Comparison of ENCODE assay signal across 22 cellular contexts in genomic region chr11:121349790-121350189, GRCh38. TPM values are rescaled to one million over a fixed set of nuclear protein-coding genes. Genes with fewer than 3 reads are reported as not detected.
DNase-seq lines count a peak whose midpoint lies in the region; ATAC-seq and TF ChIP-seq lines count a peak whose summit lies in the region.
"Had no signal": no experiment of that assay in that cellular context is flagged by ENCODE, and none has a peak within 500 bp of the region (broad histone marks: within the 10 kb centered on the region; RNA-seq: fewer than 3 reads in every experiment).

No MANE protein-coding gene starts in this region.

- H3K9me3 ChIP-seq in DOHH2 (ENCODE audit: control insufficient read depth, insufficient read depth, low read length), result no peaks in the 10 kb centered on the region
- H3K9me3 ChIP-seq: BLaER1, Caco-2 had no signal

- no peaks in the 10 kb centered on the region for H3K27me3 ChIP-seq in DOHH2 (ENCODE audit: control insufficient read depth, low read length)
- H3K27me3 ChIP-seq: BLaER1 had no signal

- H4K20me1 ChIP-seq in DOHH2 (ENCODE audit: control insufficient read depth, insufficient read depth, low read depth, low read length), result no peaks in the 10 kb centered on the region
- H4K20me1 ChIP-seq: BLaER1 had no signal

- H3K36me3 ChIP-seq in DOHH2 (ENCODE audit: control insufficient read depth, low read length), result no peaks in the 10 kb centered on the region
- H3K36me3 ChIP-seq: BLaER1 had no signal

- H3K79me2 ChIP-seq in DOHH2 (ENCODE audit: control insufficient read depth, low read length), result no peaks in the 10 kb centered on the region

- no peak overlapping the region for H3K27ac ChIP-seq in DOHH2 (ENCODE audit: low read depth, low read length)
- peak overlapping the region; percentile 74 for H3K27ac ChIP-seq in substantia nigra (ENCODE audit: low read depth, low read length, poor library complexity, severe bottlenecking)
- H3K27ac ChIP-seq: 22Rv1, BLaER1, C4-2B had no signal

- peaks cover 37% of the 10 kb centered on the region for H3K4me1 ChIP-seq in DOHH2 (ENCODE audit: control insufficient read depth, low read length)
- H3K4me1 ChIP-seq: BLaER1 had no signal

- peak; percentile 44 to 47 for ATAC-seq in activated T-cell treated with anti-CD3 and anti-CD28 coated beads, Interleukin-2, amount 50 U/mL, for 72 hours (replicated peaks in 1 of 2)
- no peak for ATAC-seq in activated T-cell treated with anti-CD3 and anti-CD28 coated beads, Interleukin-2, amount 50 U/mL, for 4 hours
- ATAC-seq in activated T-helper 17 cell treated with anti-CD3 and anti-CD28 coated beads, Interleukin-2, amount 50 U/mL, for 72 hours (replicated peaks), result peak; percentile 59
- ATAC-seq in GM21515 (IDR thresholded peaks at IDR 0.05; ENCODE audit: unreplicated experiment) (no peak), HG03196 (IDR thresholded peaks at IDR 0.05; ENCODE audit: unreplicated experiment) (no peak)
- ATAC-seq: CD8-positive, alpha-beta T cell; GM12878; GM23338; HCT116 had no signal

- no peak overlapping the region; the same call in 1 of the 2 replicates for H3K4me3 ChIP-seq in DOHH2 (ENCODE audit: low read length)
- H3K4me3 ChIP-seq: BLaER1, GM12878, GM23338 had no signal

- DNase-seq in activated T-cell treated with anti-CD3 and anti-CD28 coated beads, Interleukin-2, amount 50 U/mL, for 72 hours, result no peak
- no peak for DNase-seq in activated T-cell treated with anti-CD3 and anti-CD28 coated beads, Interleukin-2, amount 50 U/mL, for 4 hours
- DNase-seq in substantia nigra (lab: John Stamatoyannopoulos, UW), result no peak
- DNase-seq: Caco-2; CD4-positive, CD25-positive, alpha-beta regulatory T cell; CD8-positive, alpha-beta T cell; DMS153; DND-41; EL; GDM1; H9 had no signal

- no peak for TF ChIP-seq CTCF in DOHH2 (IDR thresholded peaks at IDR 0.05; ENCODE audit: low read depth, low read length, poor library complexity, severe bottlenecking)

- peak overlapping the region; percentile 36; the same call in 1 of the 2 replicates for H3K4me2 ChIP-seq in DOHH2 (ENCODE audit: low read length)
- H3K4me2 ChIP-seq: BLaER1, GM23338 had no signal

- H3K27me3 Mint-ChIP-seq in activated T-cell treated with anti-CD3 and anti-CD28 coated beads, Interleukin-2, amount 50 U/mL, for 72 hours (ENCODE audit: low read depth), result no peaks in the 10 kb centered on the region
- H3K27me3 Mint-ChIP-seq in activated T-cell treated with anti-CD3 and anti-CD28 coated beads, Interleukin-2, amount 50 U/mL, for 4 hours (ENCODE audit: low read depth), result no peaks in the 10 kb centered on the region
- no peaks in the 10 kb centered on the region for H3K27me3 Mint-ChIP-seq in activated T-helper 17 cell treated with anti-CD3 and anti-CD28 coated beads, Interleukin-2, amount 50 U/mL, for 72 hours
- H3K27me3 Mint-ChIP-seq: B cell; CD4-positive, CD25-positive, alpha-beta regulatory T cell had no signal

- peaks cover 6% of the 10 kb centered on the region for H3K4me1 Mint-ChIP-seq in activated T-cell treated with anti-CD3 and anti-CD28 coated beads, Interleukin-2, amount 50 U/mL, for 72 hours (ENCODE audit: low read depth)
- H3K4me1 Mint-ChIP-seq in activated T-cell treated with anti-CD3 and anti-CD28 coated beads, Interleukin-2, amount 50 U/mL, for 4 hours (ENCODE audit: low read depth), result no peaks in the 10 kb centered on the region
- no peaks in the 10 kb centered on the region for H3K4me1 Mint-ChIP-seq in activated T-helper 17 cell treated with anti-CD3 and anti-CD28 coated beads, Interleukin-2, amount 50 U/mL, for 72 hours

- no peaks in the 10 kb centered on the region for H3K36me3 Mint-ChIP-seq in activated T-cell treated with anti-CD3 and anti-CD28 coated beads, Interleukin-2, amount 50 U/mL, for 72 hours (ENCODE audit: insufficient read depth in 2 of 2)
- no peaks in the 10 kb centered on the region for H3K36me3 Mint-ChIP-seq in activated T-cell treated with anti-CD3 and anti-CD28 coated beads, Interleukin-2, amount 50 U/mL, for 4 hours (ENCODE audit: insufficient read depth)
- H3K36me3 Mint-ChIP-seq in activated T-helper 17 cell treated with anti-CD3 and anti-CD28 coated beads, Interleukin-2, amount 50 U/mL, for 72 hours (ENCODE audit: low read depth), result no peaks in the 10 kb centered on the region
- H3K36me3 Mint-ChIP-seq: CD4-positive, CD25-positive, alpha-beta regulatory T cell; CD8-positive, alpha-beta T cell had no signal

- H3K27ac Mint-ChIP-seq in activated T-cell treated with anti-CD3 and anti-CD28 coated beads, Interleukin-2, amount 50 U/mL, for 72 hours, result no peak overlapping the region
- no peak overlapping the region for H3K27ac Mint-ChIP-seq in activated T-helper 17 cell treated with anti-CD3 and anti-CD28 coated beads, Interleukin-2, amount 50 U/mL, for 72 hours
- H3K27ac Mint-ChIP-seq: B cell; CD4-positive, CD25-positive, alpha-beta regulatory T cell; CD8-positive, alpha-beta T cell; GM23338; H9 had no signal

- no peaks in the 10 kb centered on the region; the same call in 1 of the 2 replicates for H3K9me2 ChIP-seq in DOHH2 (replicated peaks; ENCODE audit: control insufficient read depth, low read length)

- no peaks in the 10 kb centered on the region for H3K9me3 Mint-ChIP-seq in activated T-cell treated with anti-CD3 and anti-CD28 coated beads, Interleukin-2, amount 50 U/mL, for 72 hours
- no peaks in the 10 kb centered on the region for H3K9me3 Mint-ChIP-seq in activated T-cell treated with anti-CD3 and anti-CD28 coated beads, Interleukin-2, amount 50 U/mL, for 4 hours
- H3K9me3 Mint-ChIP-seq in activated T-helper 17 cell treated with anti-CD3 and anti-CD28 coated beads, Interleukin-2, amount 50 U/mL, for 72 hours, result no peaks in the 10 kb centered on the region
- H3K9me3 Mint-ChIP-seq: CD8-positive, alpha-beta T cell; GM23338; H9 had no signal

- H3K4me3 Mint-ChIP-seq in activated T-cell treated with anti-CD3 and anti-CD28 coated beads, Interleukin-2, amount 50 U/mL, for 72 hours, result no peak overlapping the region
- H3K4me3 Mint-ChIP-seq in activated T-cell treated with anti-CD3 and anti-CD28 coated beads, Interleukin-2, amount 50 U/mL, for 4 hours, result no peak overlapping the region
- no peak overlapping the region for H3K4me3 Mint-ChIP-seq in activated T-helper 17 cell treated with anti-CD3 and anti-CD28 coated beads, Interleukin-2, amount 50 U/mL, for 72 hours
- H3K4me3 Mint-ChIP-seq: B cell; CD4-positive, CD25-positive, alpha-beta regulatory T cell; CD8-positive, alpha-beta T cell; GM23338; H9 had no signal

- H3F3A ChIP-seq in DOHH2 (ENCODE audit: control insufficient read depth, insufficient read depth), result no peaks in the 10 kb centered on the region

RNA-seq across cellular contexts. Expression of gene SC5D, which starts 57.2 kb away (rescaled TPM):
- total RNA-seq in activated T-cell treated with anti-CD3 and anti-CD28 coated beads, Interleukin-2, amount 50 U/mL, for 72 hours, result 10 to 100 TPM; 18.2 to 21.5 TPM
- 10 to 100 TPM; 15.7 to 16.5 (median 16.4) TPM for total RNA-seq in activated T-cell treated with anti-CD3 and anti-CD28 coated beads, Interleukin-2, amount 50 U/mL, for 4 hours
- total RNA-seq in activated T-helper 17 cell treated with anti-CD3 and anti-CD28 coated beads, Interleukin-2, amount 50 U/mL, for 72 hours, result 10 to 100 TPM; 20.1 to 22.4 TPM

Comparison
In these comparisons a context has a peak if more than half of its experiments do, and no peak if none do; other contexts are left out.
1. ATAC-seq: peak in activated T-cell treated with anti-CD3 and anti-CD28 coated beads, Interleukin-2, amount 50 U/mL, for 72 hours (2 of 2) and activated T-helper 17 cell treated with anti-CD3 and anti-CD28 coated beads, Interleukin-2, amount 50 U/mL, for 72 hours (single experiment); none in activated T-cell treated with anti-CD3 and anti-CD28 coated beads, Interleukin-2, amount 50 U/mL, for 4 hours (0 of 2), GM21515 (single experiment) and HG03196 (single experiment).